In genomic region chr13:43391021-43391420, GRCh38 we compare ENCODE assay signal across 14 cellular contexts.
DNase-seq lines count a peak whose midpoint lies in the region; ATAC-seq, FAIRE-seq and TF ChIP-seq lines count a peak whose summit lies in the region.
"Had no signal": no experiment of that assay in that cellular context is flagged by ENCODE, and none has a peak within 500 bp of the region (broad histone marks: within the 10 kb centered on the region; RNA-seq: fewer than 3 reads in every experiment).

No MANE protein-coding gene starts in this region.

- H3K4me3 Mint-ChIP-seq in natural killer cell = no peak overlapping the region

- H3K36me3 Mint-ChIP-seq in natural killer cell = no peaks in the 10 kb centered on the region

- DNase-seq in GM12891 (ENCODE audit: insufficient read length, low spot score) (no peak), OCI-M1 (lab: John Stamatoyannopoulos, UW) (peak; percentile 17), NCI-H82 (lab: John Stamatoyannopoulos, UW) (no peak), SK-N-SH (no peak), natural killer cell (no peak)
- DNase-seq in stimulated activated CD4-positive, alpha-beta T cell treated with anti-CD3 and anti-CD28 coated beads, Interleukin-2, amount 100 ng/mL, for 48 hours = no peak
- DNase-seq: activated naive CD4-positive, alpha-beta T cell treated with Interleukin-2 at 50 U/mL for 16 hours; ovary; stimulated activated naive CD8-positive, alpha-beta T cell treated with anti-CD3 and anti-CD28 coated beads, Interleukin-15, Interleukin-2, amounts not matched to agents 100 U/mL and 50 U/mL, for 24 hours had no signal

- H3K9me3 ChIP-seq in SK-N-SH = no peaks in the 10 kb centered on the region
- H3K9me3 ChIP-seq: ovary had no signal

- no peaks in the 10 kb centered on the region for H3K79me2 ChIP-seq in SK-N-SH (ENCODE audit: insufficient read depth)

- no peaks in the 10 kb centered on the region for H3K4me1 ChIP-seq in SK-N-SH (ENCODE audit: control insufficient read depth in 1 of 2, insufficient read depth in 2 of 2, low read depth in 1 of 2, low read length in 1 of 2)

- H3K9me3 Mint-ChIP-seq in natural killer cell = peaks cover 0 to under 1% of the 10 kb centered on the region in 2 donors

- WGBS in SK-N-SH (ENCODE audit: low lambda C conversion rate) = 80% methylated on average over 5 of the region's 5 CpGs

- TF ChIP-seq CTCF in SK-N-SH (IDR thresholded peaks at IDR 0.05) (no peak), natural killer cell (IDR thresholded peaks at IDR 0.05) (no peak)

- ATAC-seq in GM21526 (IDR thresholded peaks at IDR 0.05; ENCODE audit: low FRiP score, unreplicated experiment) (peak; percentile 29), HG03135 (IDR thresholded peaks at IDR 0.05; ENCODE audit: unreplicated experiment) (peak; percentile 24), natural killer cell (no peak)
- ATAC-seq: SK-N-SH treated with all-trans-retinoic acid at 6 μM for 48 hours; stimulated activated naive CD8-positive, alpha-beta T cell treated with anti-CD3 and anti-CD28 coated beads, Interleukin-15, Interleukin-2, amounts not matched to agents 100 U/mL and 50 U/mL, for 24 hours had no signal

- H3K9ac ChIP-seq in SK-N-SH = no peak overlapping the region

- H3K27me3 Mint-ChIP-seq in natural killer cell (ENCODE audit: low read depth in 2 of 2) = peaks cover 3 to 10% of the 10 kb centered on the region in 2 donors

- no peaks in the 10 kb centered on the region for H3K27me3 ChIP-seq in SK-N-SH (ENCODE audit: insufficient read depth)
- H3K27me3 ChIP-seq: ovary had no signal

- no peak overlapping the region for H3K4me2 ChIP-seq in SK-N-SH

- TF ChIP-seq POLR2A in GM12891 (IDR thresholded peaks at IDR 0.05; ENCODE audit: low read depth, low read length) = no peak

- no peak for TF ChIP-seq EP300 in SK-N-SH (IDR thresholded peaks at IDR 0.05; ENCODE audit: borderline replicate concordance in 1 of 2, low read depth in 1 of 2, low read length in 1 of 2)

- POLR2A ChIA-PET in SK-N-SH (lab: Yijun Ruan, JAX) = no interaction called here

- no peak for FAIRE-seq in GM12891 (lab: Jason Lieb, UNC)
- FAIRE-seq: G401.6 had no signal

- H4K20me1 ChIP-seq in SK-N-SH (ENCODE audit: insufficient read depth) = no peaks in the 10 kb centered on the region

- no peak overlapping the region for H3K27ac ChIP-seq in SK-N-SH (ENCODE audit: low read depth in 2 of 2, low read length in 1 of 2)
- H3K27ac ChIP-seq: ovary, skin epidermis had no signal

- CTCF ChIA-PET in SK-N-SH (lab: Yijun Ruan, JAX) = interaction anchor here (1.4 kb wide), 1 partner anchor 23 kb away, joined by 3 read pairs; no protein-coding TSS in a partner anchor

- intact Hi-C loops in natural killer cell (cut with micrococcal nuclease) = no loop called here

- TF ChIP-seq RAD21 in SK-N-SH (IDR thresholded peaks at IDR 0.05; ENCODE audit: low read length) = no peak

- H3K36me3 ChIP-seq in SK-N-SH (replicated peaks in 1 of 2; ENCODE audit: control insufficient read depth in 1 of 2, insufficient read depth in 2 of 2, low read length in 1 of 2) = no peaks in the 10 kb centered on the region
- H3K36me3 ChIP-seq: ovary had no signal

- H2AFZ ChIP-seq in SK-N-SH (ENCODE audit: low read depth) = no peak overlapping the region

- no peaks in the 10 kb centered on the region for H3K9me2 ChIP-seq in SK-N-SH

- H3F3A ChIP-seq in SK-N-SH (replicated peaks; ENCODE audit: insufficient read depth) = no peaks in the 10 kb centered on the region

- no peak overlapping the region for H3K27ac Mint-ChIP-seq in natural killer cell

- no peaks in the 10 kb centered on the region for H3K4me1 Mint-ChIP-seq in natural killer cell

- no peak overlapping the region for H3K4me3 ChIP-seq in SK-N-SH (ENCODE audit: low read depth in 2 of 2, low read length in 1 of 2)
- H3K4me3 ChIP-seq: ovary, skin epidermis had no signal

TF ChIP-seq in GM12891, 5 proteins besides CTCF, POLR2A, EP300 and RAD21:
- TF ChIP-seq POLR2AphosphoS5 (IDR thresholded peaks at IDR 0.05; ENCODE audit: low read depth, low read length) (no peak), POU2F2 (IDR thresholded peaks at IDR 0.05; ENCODE audit: low read depth, low read length) (no peak), SPI1 (IDR thresholded peaks at IDR 0.05; ENCODE audit: low read depth, low read length) (peak; percentile 59; the same call in 1 of the 2 replicates), TAF1 (IDR thresholded peaks at IDR 0.05; ENCODE audit: low read depth, low read length) (no peak), PAX5 (IDR thresholded peaks at IDR 0.05; ENCODE audit: insufficient read depth, low read length, severe bottlenecking) (no peak)
TF ChIP-seq in GM12891: peak in this region for 1.

TF ChIP-seq in SK-N-SH, 30 proteins besides CTCF, POLR2A, EP300 and RAD21:
- TF ChIP-seq REST (IDR thresholded peaks at IDR 0.05; ENCODE audit: low read depth, low read length) (no peak), EZH2phosphoT487 (IDR thresholded peaks at IDR 0.05; ENCODE audit: borderline replicate concordance, low read depth) (no peak), GABPA (IDR thresholded peaks at IDR 0.05; ENCODE audit: low read depth) (no peak), FOXM1 (IDR thresholded peaks at IDR 0.05; ENCODE audit: low read depth) (no peak), MEF2A (IDR thresholded peaks at IDR 0.05; ENCODE audit: borderline replicate concordance, low read depth) (no peak), RXRA (IDR thresholded peaks at IDR 0.05; ENCODE audit: borderline replicate concordance, low read depth) (no peak), USF2 (IDR thresholded peaks at IDR 0.05; ENCODE audit: borderline replicate concordance, low read depth, low read length) (no peak), ZBTB33 (IDR thresholded peaks at IDR 0.05; ENCODE audit: borderline replicate concordance, low read depth) (no peak), IRF3 (IDR thresholded peaks at IDR 0.05; ENCODE audit: low read depth, low read length) (no peak), SIN3A (IDR thresholded peaks at IDR 0.05; ENCODE audit: borderline replicate concordance, low read depth, low read length) (no peak), NFIC (IDR thresholded peaks at IDR 0.05; ENCODE audit: borderline replicate concordance) (no peak), TAF1 (IDR thresholded peaks at IDR 0.05; ENCODE audit: borderline replicate concordance, low read depth, low read length) (no peak), GATA2 (CRISPR knock-in tag; IDR thresholded peaks at IDR 0.05) (no peak)

Comparison
In these comparisons a context has a peak if more than half of its experiments do, and no peak if none do; other contexts are left out.
1. ATAC-seq: peak in GM21526 (single experiment) and HG03135 (single experiment); none in natural killer cell (0 of 3).